In the genomic region with DNA sequence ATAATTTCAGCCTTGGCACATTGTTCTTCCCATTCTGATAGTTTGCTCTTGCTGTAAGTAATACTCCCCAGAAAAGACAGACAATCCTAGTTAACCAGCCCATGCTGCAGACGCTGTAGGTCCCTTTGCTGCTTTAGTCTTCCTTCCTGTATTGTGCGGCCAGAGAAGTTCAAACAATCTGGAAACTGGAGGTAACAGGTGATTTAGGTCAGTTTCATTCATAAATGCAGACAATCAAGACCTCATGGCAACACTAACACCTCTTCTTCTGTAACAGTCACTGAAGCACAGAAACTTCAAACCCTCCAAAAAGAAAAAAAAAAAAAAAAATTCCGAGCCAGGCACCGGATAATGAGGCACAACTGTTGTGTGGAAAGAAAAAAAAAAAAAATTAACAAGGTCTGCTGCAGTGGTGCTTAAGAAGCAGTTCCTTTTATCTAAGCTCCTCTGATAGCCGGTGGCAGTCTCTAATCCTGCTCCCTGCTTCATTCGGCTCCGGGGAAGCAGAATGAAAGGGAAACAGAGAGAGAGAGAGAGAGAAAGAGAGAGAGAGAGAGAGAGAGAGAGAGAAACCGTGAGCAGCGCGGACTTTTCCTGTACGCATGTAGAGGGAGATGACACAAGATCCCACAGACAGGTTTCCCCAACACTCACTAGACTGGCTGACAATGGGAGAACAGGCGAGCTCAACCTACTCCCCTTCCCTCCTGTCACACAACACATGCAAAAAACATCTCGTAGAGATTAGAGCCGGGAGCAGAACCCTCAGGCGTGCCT, we compare ENCODE assay signal across 9 cellular contexts. TPM values are rescaled to one million over a fixed set of nuclear protein-coding genes. Genes with fewer than 3 reads are reported as not detected.
DNase-seq lines count a peak whose midpoint lies in the region; ATAC-seq and TF ChIP-seq lines count a peak whose summit lies in the region.
"Had no signal": no experiment of that assay in that cellular context is flagged by ENCODE, and none has a peak within 500 bp of the region (broad histone marks: within the 10 kb centered on the region; RNA-seq: fewer than 3 reads in every experiment).

SEMA3A (minus strand) TSS at position 306 of the 777 bp plus-strand sequence; CDS start at position 103, 203 bp downstream.

- H3K27me3 ChIP-seq in esophagus (ENCODE audit: control insufficient read depth in 1 of 2, insufficient read depth in 2 of 2, low read length in 2 of 2): no peaks in the 10 kb centered on the region
- no peaks in the 10 kb centered on the region for H3K27me3 ChIP-seq in transverse colon
- H3K27me3 ChIP-seq: BLaER1 had no signal

- H3K4me1 ChIP-seq in esophagus (ENCODE audit: control insufficient read depth in 2 of 2, insufficient read depth in 2 of 2, low read length in 1 of 2): no peaks in the 10 kb centered on the region
- no peaks in the 10 kb centered on the region for H3K4me1 ChIP-seq in transverse colon
- H3K4me1 ChIP-seq: BLaER1 had no signal

- POLR2A ChIA-PET in activated B cell treated with CpG ODN at 0.5 μM for 24 hours (lab: Charles Lee): no interaction called here

- intact Hi-C loops in activated B cell treated with CpG ODN at 0.5 μM for 24 hours (cut with micrococcal nuclease) (no loop called here), transverse colon (cut with DNase I; ENCODE audit: low total_unique reads) (loop anchor here (10.0 kb wide), 1 partner anchor 120 kb away; no protein-coding TSS in a partner anchor)

- TF ChIP-seq POLR2A in transverse colon (IDR thresholded peaks at IDR 0.05): peak; percentile 19

- WGBS in esophagus, 2 donors: 1% methylated on average over 15 of the region's 15 CpGs
- WGBS in transverse colon (ENCODE audit: low coverage in 1 of 2), 2 donors: 0 to 1% methylated on average over 8 to 15 of the region's 15 CpGs

- H3K36me3 ChIP-seq in esophagus (ENCODE audit: control insufficient read depth in 2 of 2, insufficient read depth in 2 of 2, low read length in 1 of 2) (no peaks in the 10 kb centered on the region), transverse colon (no peaks in the 10 kb centered on the region)
- H3K36me3 ChIP-seq: BLaER1 had no signal

- no peak for ATAC-seq in activated B cell treated with CpG ODN at 0.5 μM for 24 hours (ENCODE audit: low read depth)
- no peak for ATAC-seq in HG03565 (IDR thresholded peaks at IDR 0.05; ENCODE audit: unreplicated experiment)

- in situ Hi-C loops in transverse colon (cut with MboI; ENCODE audit: low pct_ligation_motif_present in 1 of 4, low pct_unique_long_range_greater_than_20kb in 1 of 4, low sequenced_read_pairs in 3 of 4): loop anchor here in 2 of 4 donors (10.0 to 25.0 kb wide), 2 partner anchors 210 to 818 kb away; no protein-coding TSS in a partner anchor

- peak in 2 of 3 experiments; percentile 36 to 63 for DNase-seq in NCI-H1417 (lab: John Stamatoyannopoulos, UW)
- DNase-seq in NCI-H1417 treated with DMSO at 0.1 percent for 48 hours (lab: John Stamatoyannopoulos, UW): no peak
- DNase-seq in NCI-H1092 (lab: John Stamatoyannopoulos, UW): peak; percentile 38
- no peak for DNase-seq in activated B cell treated with CpG ODN at 0.5 μM for 24 hours
- peak; percentile 15 for DNase-seq in mucosa of gallbladder (ENCODE audit: low spot score)
- DNase-seq in transverse colon: peak; percentile 18

- no peak for TF ChIP-seq EP300 in transverse colon (IDR thresholded peaks at IDR 0.05; ENCODE audit: low read depth)

- no peak within 1 kb of the TSS for H3K27ac Mint-ChIP-seq in activated B cell treated with CpG ODN at 0.5 μM for 24 hours

- peaks cover 3% of the 10 kb centered on the region for H3K4me1 Mint-ChIP-seq in activated B cell treated with CpG ODN at 0.5 μM for 24 hours

- CTCF ChIA-PET in activated B cell treated with CpG ODN at 0.5 μM for 24 hours (lab: Charles Lee): no interaction called here

- H3K27me3 Mint-ChIP-seq in activated B cell treated with CpG ODN at 0.5 μM for 24 hours: no peaks in the 10 kb centered on the region

- no peaks in the 10 kb centered on the region for H3K36me3 Mint-ChIP-seq in activated B cell treated with CpG ODN at 0.5 μM for 24 hours (ENCODE audit: low read depth)

- H3K4me3 Mint-ChIP-seq in activated B cell treated with CpG ODN at 0.5 μM for 24 hours: peak within 1 kb of the TSS; percentile 44

- H3K27ac ChIP-seq in esophagus (ENCODE audit: low read depth in 2 of 2, low read length in 1 of 2): peak within 1 kb of the TSS; percentile 30 to 37
- peak within 1 kb of the TSS; percentile 62 to 84 (median 66) for H3K27ac ChIP-seq in transverse colon
- H3K27ac ChIP-seq: BLaER1 had no signal

- H3K9me3 ChIP-seq in esophagus (ENCODE audit: control insufficient read depth in 2 of 2, insufficient read depth in 1 of 2, low read depth in 1 of 2, low read length in 1 of 2) (no peaks in the 10 kb centered on the region), transverse colon (no peaks in the 10 kb centered on the region)
- H3K9me3 ChIP-seq: BLaER1 had no signal

- no peaks in the 10 kb centered on the region for H3K9me3 Mint-ChIP-seq in activated B cell treated with CpG ODN at 0.5 μM for 24 hours

- H3K4me3 ChIP-seq in esophagus (ENCODE audit: low read depth in 1 of 2, low read length in 2 of 2): peak within 1 kb of the TSS; percentile 12 to 55
- peak within 1 kb of the TSS; percentile 25 to 54 (median 36) for H3K4me3 ChIP-seq in transverse colon
- H3K4me3 ChIP-seq: BLaER1 had no signal

- TF ChIP-seq CTCF in activated B cell treated with CpG ODN at 0.5 μM for 24 hours (IDR thresholded peaks at IDR 0.05): no peak
- peak in 2 of 5 experiments; percentile 10 to 14 for TF ChIP-seq CTCF in transverse colon (IDR thresholded peaks at IDR 0.05)

RNA-seq across cellular contexts. Expression of gene SEMA3A, which starts in this region (rescaled TPM):
- not detected in 2 replicates for total RNA-seq in activated B cell treated with CpG ODN at 0.5 μM for 24 hours
- polyA plus RNA-seq in esophagus: under 1 TPM; 0.35 to 0.64 TPM
- 19.2 TPM for total RNA-seq in mucosa of gallbladder
- 1 to 10 TPM in 3 of 4 donors, under 1 TPM in 1; 1.00 to 8.3 (median 4.7) TPM for total RNA-seq in transverse colon

Comparison
In these comparisons a context has a peak if more than half of its experiments do, and no peak if none do; other contexts are left out.
1. DNase-seq: peak in NCI-H1417 (2 of 3), NCI-H1092 (single experiment), mucosa of gallbladder (single experiment) and transverse colon (single experiment); none in NCI-H1417 treated with DMSO at 0.1 percent for 48 hours (single experiment) and activated B cell treated with CpG ODN at 0.5 μM for 24 hours (single experiment).